ENCODE assay signal across 1 cellular context in genomic region chr3:119557192-119557873, GRCh38.
TF ChIP-seq lines count a peak whose summit lies in the region.

No MANE protein-coding gene starts in this region.

TF ChIP-seq in K562, 482 proteins besides CTCF, POLR2A, EP300 and RAD21:
- TF ChIP-seq HMBOX1 (IDR thresholded peaks at IDR 0.05) (peak; percentile 43; the same call in 1 of the 2 replicates), CBX8 (IDR thresholded peaks at IDR 0.05; ENCODE audit: borderline replicate concordance, extremely low read depth, low read depth, low read length, poor library complexity, severe bottlenecking) (no peak), E4F1 (CRISPR knock-in tag; IDR thresholded peaks at IDR 0.05; ENCODE audit: borderline replicate concordance) (no peak), U2AF2 (optimal IDR thresholded peaks at IDR 0.05; ENCODE audit: low read depth, low read length) (no peak), PRDM10 (IDR thresholded peaks at IDR 0.05; ENCODE audit: partially characterized antibody) (peak; percentile 83), NR2C2 (CRISPR knock-in tag; IDR thresholded peaks at IDR 0.05) (no peak), NR2C2 (tag; IDR thresholded peaks at IDR 0.05) (0 out of 2 replicates have a peak, but pooled peaks have one; percentile 63), ZBTB5 (IDR thresholded peaks at IDR 0.05) (no peak)
TF ChIP-seq in K562: peak in this region for 3.
